1 cellular context compared by ENCODE assay signal in the genomic region with DNA sequence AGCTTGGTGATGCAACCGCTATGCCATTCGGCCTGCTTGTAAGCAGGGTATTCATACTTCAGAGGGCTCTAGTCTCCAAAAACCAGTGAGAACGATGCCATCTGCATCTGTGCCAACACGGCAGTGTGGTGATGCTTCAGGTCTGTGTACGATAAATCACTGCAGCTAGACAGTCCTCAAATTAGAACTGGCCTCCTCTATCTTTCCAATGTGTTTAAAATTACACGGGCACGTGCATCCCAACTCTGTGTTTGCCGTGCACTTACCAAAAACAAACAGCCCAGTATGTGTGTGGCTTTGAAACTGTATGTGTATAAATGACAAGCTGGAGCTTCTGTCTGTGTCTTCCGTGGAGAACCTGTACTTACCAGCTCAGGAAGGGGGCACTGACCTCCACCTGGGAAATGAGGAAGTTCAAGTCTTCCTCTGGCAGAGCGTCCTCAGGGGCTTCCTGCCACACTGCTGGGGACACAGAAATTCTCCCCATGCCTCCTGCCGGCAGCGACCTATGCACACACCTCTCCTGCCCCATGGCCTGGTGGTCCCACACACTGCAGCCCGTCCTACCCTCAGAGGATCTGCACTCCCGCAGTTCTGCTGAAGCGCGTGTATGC.
TF ChIP-seq lines count a peak whose summit lies in the region.

No MANE protein-coding gene starts in this region.

TF ChIP-seq in K562, 482 proteins besides CTCF, POLR2A, EP300 and RAD21 (continued from another document):
- TF ChIP-seq, protein P1, sequence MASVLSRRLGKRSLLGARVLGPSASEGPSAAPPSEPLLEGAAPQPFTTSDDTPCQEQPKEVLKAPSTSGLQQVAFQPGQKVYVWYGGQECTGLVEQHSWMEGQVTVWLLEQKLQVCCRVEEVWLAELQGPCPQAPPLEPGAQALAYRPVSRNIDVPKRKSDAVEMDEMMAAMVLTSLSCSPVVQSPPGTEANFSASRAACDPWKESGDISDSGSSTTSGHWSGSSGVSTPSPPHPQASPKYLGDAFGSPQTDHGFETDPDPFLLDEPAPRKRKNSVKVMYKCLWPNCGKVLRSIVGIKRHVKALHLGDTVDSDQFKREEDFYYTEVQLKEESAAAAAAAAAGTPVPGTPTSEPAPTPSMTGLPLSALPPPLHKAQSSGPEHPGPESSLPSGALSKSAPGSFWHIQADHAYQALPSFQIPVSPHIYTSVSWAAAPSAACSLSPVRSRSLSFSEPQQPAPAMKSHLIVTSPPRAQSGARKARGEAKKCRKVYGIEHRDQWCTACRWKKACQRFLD (CRISPR knock-in tag; IDR thresholded peaks at IDR 0.05) = no peak
- TF ChIP-seq SP1 (CRISPR knock-in tag; IDR thresholded peaks at IDR 0.05) = no peak
- no peak for TF ChIP-seq HIVEP1 (CRISPR knock-in tag; IDR thresholded peaks at IDR 0.05)
- no peak for TF ChIP-seq ZNF77 (CRISPR knock-in tag; IDR thresholded peaks at IDR 0.05)
- TF ChIP-seq, protein P2, sequence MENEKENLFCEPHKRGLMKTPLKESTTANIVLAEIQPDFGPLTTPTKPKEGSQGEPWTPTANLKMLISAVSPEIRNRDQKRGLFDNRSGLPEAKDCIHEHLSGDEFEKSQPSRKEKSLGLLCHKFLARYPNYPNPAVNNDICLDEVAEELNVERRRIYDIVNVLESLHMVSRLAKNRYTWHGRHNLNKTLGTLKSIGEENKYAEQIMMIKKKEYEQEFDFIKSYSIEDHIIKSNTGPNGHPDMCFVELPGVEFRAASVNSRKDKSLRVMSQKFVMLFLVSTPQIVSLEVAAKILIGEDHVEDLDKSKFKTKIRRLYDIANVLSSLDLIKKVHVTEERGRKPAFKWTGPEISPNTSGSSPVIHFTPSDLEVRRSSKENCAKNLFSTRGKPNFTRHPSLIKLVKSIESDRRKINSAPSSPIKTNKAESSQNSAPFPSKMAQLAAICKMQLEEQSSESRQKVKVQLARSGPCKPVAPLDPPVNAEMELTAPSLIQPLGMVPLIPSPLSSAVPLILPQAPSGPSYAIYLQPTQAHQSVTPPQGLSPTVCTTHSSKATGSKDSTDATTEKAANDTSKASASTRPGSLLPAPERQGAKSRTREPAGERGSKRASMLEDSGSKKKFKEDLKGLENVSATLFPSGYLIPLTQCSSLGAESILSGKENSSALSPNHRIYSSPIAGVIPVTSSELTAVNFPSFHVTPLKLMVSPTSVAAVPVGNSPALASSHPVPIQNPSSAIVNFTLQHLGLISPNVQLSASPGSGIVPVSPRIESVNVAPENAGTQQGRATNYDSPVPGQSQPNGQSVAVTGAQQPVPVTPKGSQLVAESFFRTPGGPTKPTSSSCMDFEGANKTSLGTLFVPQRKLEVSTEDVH (IDR thresholded peaks at IDR 0.05; ENCODE audit: low read depth, partially characterized antibody) = no peak
- TF ChIP-seq HMG20B (CRISPR knock-in tag; IDR thresholded peaks at IDR 0.05) = no peak
- no peak for TF ChIP-seq NFIC (IDR thresholded peaks at IDR 0.05)
- TF ChIP-seq GTF2E2 (tag; IDR thresholded peaks at IDR 0.05) = no peak
- TF ChIP-seq ZNF121 (CRISPR knock-in tag; conservative IDR thresholded peaks at IDR 0.05) = no peak
- no peak for TF ChIP-seq XRCC5 (IDR thresholded peaks at IDR 0.05; ENCODE audit: low read depth, low read length)
- TF ChIP-seq RBBP5 (IDR thresholded peaks at IDR 0.05; ENCODE audit: borderline replicate concordance, insufficient read depth, low read length, poor library complexity, severe bottlenecking) = no peak
- TF ChIP-seq U2AF1 (optimal IDR thresholded peaks at IDR 0.05; ENCODE audit: low read depth, low read length) = no peak
- TF ChIP-seq PHF21A (IDR thresholded peaks at IDR 0.05; ENCODE audit: borderline replicate concordance, low read depth) = no peak
- no peak for TF ChIP-seq NFE2 (IDR thresholded peaks at IDR 0.05; ENCODE audit: low read depth)
- TF ChIP-seq BCL6 (CRISPR knock-in tag; IDR thresholded peaks at IDR 0.05) = no peak
- TF ChIP-seq SREBF2 (CRISPR knock-in tag; IDR thresholded peaks at IDR 0.05) = no peak
TF ChIP-seq in K562: peak in this region for 0.
